Comparison of ENCODE assay signal across 25 cellular contexts in genomic region chr17:27518048-27518447, GRCh38.
"Had no signal": no experiment of that assay in that cellular context is flagged by ENCODE, and none has a peak within 500 bp of the region (broad histone marks: within the 10 kb centered on the region; RNA-seq: fewer than 3 reads in every experiment).

No MANE protein-coding gene starts in this region.

- H3K4me3 ChIP-seq: body of pancreas, dorsolateral prefrontal cortex, esophagus squamous epithelium, gastrocnemius medialis, heart left ventricle, lower lobe of right lung, mucosa of descending colon, right lobe of liver, skin epidermis had no signal

- H3K27me3 Mint-ChIP-seq: activated CD4-positive, alpha-beta memory T cell treated with anti-CD3 and anti-CD28 coated beads, Interleukin-2, amount 10 ng/mL, durations not matched to agents 7 days and 5 days; activated CD4-positive, alpha-beta T cell treated with anti-CD3 and anti-CD28 coated beads, Interleukin-2, amount 10 ng/mL, durations not matched to agents 24 days and 14 days; activated naive CD4-positive, alpha-beta T cell treated with anti-CD3 and anti-CD28 coated beads, Interleukin-2, amount 50 U/mL, for 24 hours; effector memory CD8-positive, alpha-beta T cell had no signal

- H3K4me3 Mint-ChIP-seq: activated CD4-positive, alpha-beta memory T cell treated with anti-CD3 and anti-CD28 coated beads, Interleukin-2, amount 10 ng/mL, durations not matched to agents 7 days and 5 days; activated CD4-positive, alpha-beta T cell treated with anti-CD3 and anti-CD28 coated beads, Interleukin-2, amount 10 ng/mL, durations not matched to agents 24 days and 14 days; activated naive CD4-positive, alpha-beta T cell treated with anti-CD3 and anti-CD28 coated beads, Interleukin-2, amount 50 U/mL, for 24 hours; activated T-helper 1 cell treated with anti-CD3 and anti-CD28 coated beads, Interleukin-12 subunit alpha, Interleukin-12 subunit beta, Interleukin-2, Interleukin-4 antibody, amounts not matched to agents 30 ng/mL and 10 ng/mL and 1 ng/mL, durations not matched to agents 14 hours and 24 hours and 36 hours; effector memory CD8-positive, alpha-beta T cell; neural crest cell had no signal

- H3K9me3 Mint-ChIP-seq: activated CD4-positive, alpha-beta memory T cell treated with anti-CD3 and anti-CD28 coated beads, Interleukin-2, amount 10 ng/mL, durations not matched to agents 7 days and 5 days; activated CD4-positive, alpha-beta T cell treated with anti-CD3 and anti-CD28 coated beads, Interleukin-2, amount 10 ng/mL, durations not matched to agents 24 days and 14 days; activated naive CD4-positive, alpha-beta T cell treated with anti-CD3 and anti-CD28 coated beads, Interleukin-2, amount 50 U/mL, for 24 hours; activated T-helper 1 cell treated with anti-CD3 and anti-CD28 coated beads, Interleukin-12 subunit alpha, Interleukin-12 subunit beta, Interleukin-2, Interleukin-4 antibody, amounts not matched to agents 30 ng/mL and 10 ng/mL and 1 ng/mL, durations not matched to agents 14 hours and 24 hours and 36 hours; effector memory CD8-positive, alpha-beta T cell; neural crest cell had no signal

- H3K4me1 ChIP-seq: gastrocnemius medialis, right lobe of liver had no signal

- H3K27ac ChIP-seq: gastrocnemius medialis, heart left ventricle, lower lobe of right lung, right lobe of liver, skin epidermis had no signal

- H3K9me3 ChIP-seq: body of pancreas, esophagus squamous epithelium, gastrocnemius medialis, heart left ventricle, lower lobe of right lung, mucosa of descending colon, right lobe of liver had no signal

- H3K36me3 Mint-ChIP-seq: activated naive CD4-positive, alpha-beta T cell treated with anti-CD3 and anti-CD28 coated beads, Interleukin-2, amount 50 U/mL, for 24 hours had no signal

- DNase-seq: activated CD4-positive, alpha-beta memory T cell treated with anti-CD3 and anti-CD28 coated beads, Interleukin-2, amount 10 ng/mL, durations not matched to agents 7 days and 5 days; activated CD4-positive, alpha-beta T cell treated with anti-CD3 and anti-CD28 coated beads, Interleukin-2, amount 10 ng/mL, durations not matched to agents 24 days and 14 days; activated gamma-delta T cell; anterior cingulate cortex; body of pancreas; dorsolateral prefrontal cortex; effector memory CD8-positive, alpha-beta T cell; esophagus squamous epithelium; gastrocnemius medialis; heart left ventricle; lower lobe of right lung; mesendoderm; mucosa of descending colon; occipital lobe; right lobe of liver; stimulated activated CD4-positive, alpha-beta T cell treated with anti-CD3 and anti-CD28 coated beads, Interleukin-15, amount 100 ng/mL, for 24 hours; stimulated activated CD8-positive, alpha-beta memory T cell treated with anti-CD3 and anti-CD28 coated beads, Interleukin-4, amount 100 ng/mL, for 48 hours; stimulated activated naive CD4-positive, alpha-beta T cell; T-helper 2 cell had no signal

- H3K27me3 ChIP-seq: body of pancreas, dorsolateral prefrontal cortex, esophagus squamous epithelium, gastrocnemius medialis, heart left ventricle, right lobe of liver had no signal

- H3K27ac Mint-ChIP-seq: activated CD4-positive, alpha-beta memory T cell treated with anti-CD3 and anti-CD28 coated beads, Interleukin-2, amount 10 ng/mL, durations not matched to agents 7 days and 5 days; activated CD4-positive, alpha-beta T cell treated with anti-CD3 and anti-CD28 coated beads, Interleukin-2, amount 10 ng/mL, durations not matched to agents 24 days and 14 days; activated naive CD4-positive, alpha-beta T cell treated with anti-CD3 and anti-CD28 coated beads, Interleukin-2, amount 50 U/mL, for 24 hours; activated T-helper 1 cell treated with anti-CD3 and anti-CD28 coated beads, Interleukin-12 subunit alpha, Interleukin-12 subunit beta, Interleukin-2, Interleukin-4 antibody, amounts not matched to agents 30 ng/mL and 10 ng/mL and 1 ng/mL, durations not matched to agents 14 hours and 24 hours and 36 hours; effector memory CD8-positive, alpha-beta T cell had no signal

- ATAC-seq: activated CD4-positive, CD25-positive, alpha-beta regulatory T cell treated with anti-CD3 and anti-CD28 coated beads, Interleukin-2, amount 50 U/mL, for 24 hours; body of pancreas; effector memory CD8-positive, alpha-beta T cell; gastrocnemius medialis; left lobe of liver; lower lobe of right lung; mucosa of descending colon; right lobe of liver had no signal

- H3K36me3 ChIP-seq: esophagus squamous epithelium, gastrocnemius medialis, heart left ventricle, lower lobe of right lung, right lobe of liver had no signal
